13 cellular contexts compared by ENCODE assay signal in the genomic region with DNA sequence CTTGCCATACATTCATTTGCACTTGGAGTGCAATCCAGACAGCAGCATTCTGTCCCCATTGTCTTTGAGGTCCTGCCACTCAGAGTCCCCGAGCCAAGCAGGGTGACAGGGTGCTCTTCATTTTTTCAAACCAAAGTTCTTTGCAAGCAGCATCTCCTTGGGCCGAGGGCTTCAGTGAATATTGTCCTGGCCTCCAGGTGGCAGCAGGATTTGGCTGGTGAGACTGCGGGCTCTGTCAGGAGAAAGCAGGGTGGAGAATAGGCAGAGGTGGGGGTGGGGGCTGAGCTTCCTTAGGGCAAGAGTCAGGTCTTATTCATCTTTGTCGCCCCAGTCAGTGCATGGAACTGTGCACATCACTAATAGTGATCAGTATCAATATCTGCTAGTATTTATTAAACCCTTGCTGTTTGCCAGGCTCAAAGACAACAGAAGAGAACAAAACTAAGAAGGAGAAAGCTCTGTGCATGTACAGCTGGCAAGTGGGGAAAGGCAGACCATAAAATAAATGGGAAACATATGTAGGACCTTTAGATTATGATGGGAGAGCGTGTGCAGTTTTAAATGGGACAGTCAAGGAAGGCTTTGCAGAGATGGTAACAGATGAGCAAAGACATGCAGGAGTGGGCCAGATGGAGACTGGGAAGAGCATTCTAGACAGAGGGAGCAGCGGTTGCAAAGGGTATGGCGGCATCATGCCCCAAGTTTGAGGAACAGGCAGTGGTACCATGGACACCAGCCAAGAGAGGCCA.
DNase-seq lines count a peak whose midpoint lies in the region; ATAC-seq, FAIRE-seq and TF ChIP-seq lines count a peak whose summit lies in the region.
"Had no signal": no experiment of that assay in that cellular context is flagged by ENCODE, and none has a peak within 500 bp of the region (broad histone marks: within the 10 kb centered on the region; RNA-seq: fewer than 3 reads in every experiment).

No MANE protein-coding gene starts in this region.

- H3K9ac ChIP-seq in HepG2 (ENCODE audit: insufficient read depth, low read depth, low read length), result no peak overlapping the region
- H3K9ac ChIP-seq: parathyroid adenoma had no signal

- H3K4me3 ChIP-seq in HepG2 (replicated peaks in 1 of 3; ENCODE audit: insufficient read depth in 1 of 3, low read depth in 2 of 3, low read length in 3 of 3), result no peak overlapping the region
- H3K4me3 ChIP-seq in right lobe of liver, result no peak overlapping the region
- no peak overlapping the region for H3K4me3 ChIP-seq in RWPE2 (ENCODE audit: severe bottlenecking)
- no peak overlapping the region for H3K4me3 ChIP-seq in fibroblast of the aortic adventitia (ENCODE audit: low read depth, low read length)
- no peak overlapping the region for H3K4me3 ChIP-seq in tibial artery
- H3K4me3 ChIP-seq: adrenal gland had no signal

- in situ Hi-C loops in HepG2 (cut with HindIII; ENCODE audit: extremely low pct_ligation_motif_present, low pct_unique_long_range_greater_than_20kb), result no loop called here

- H3K4me1 Mint-ChIP-seq in activated naive CD4-positive, alpha-beta T cell treated with anti-CD3 and anti-CD28 coated beads for 36 hours (ENCODE audit: low read depth), result no peaks in the 10 kb centered on the region

- H3K9me3 Mint-ChIP-seq in activated naive CD4-positive, alpha-beta T cell treated with anti-CD3 and anti-CD28 coated beads for 36 hours, result no peaks in the 10 kb centered on the region

- WGBS in HepG2 (ENCODE audit: low lambda C conversion rate), result 70% methylated on average over 7 of the region's 7 CpGs
- 90% methylated on average over 4 of the region's 7 CpGs for WGBS in right lobe of liver (ENCODE audit: insufficient coverage, low coverage, low lambda C conversion rate, missing lambda C conversion rate)

- H3K4me2 ChIP-seq in HepG2 (ENCODE audit: low read depth, low read length), result no peak overlapping the region

- no peaks in the 10 kb centered on the region for H3K27me3 ChIP-seq in HepG2 (ENCODE audit: control insufficient read depth in 1 of 2, insufficient read depth in 2 of 2, low read length in 2 of 2)
- H3K27me3 ChIP-seq in right lobe of liver, result no peaks in the 10 kb centered on the region
- H3K27me3 ChIP-seq in RWPE2 (ENCODE audit: insufficient read depth, poor library complexity, severe bottlenecking), result no peaks in the 10 kb centered on the region
- no peaks in the 10 kb centered on the region for H3K27me3 ChIP-seq in tibial artery
- H3K27me3 ChIP-seq: adrenal gland had no signal

- H3K36me3 Mint-ChIP-seq in activated naive CD4-positive, alpha-beta T cell treated with anti-CD3 and anti-CD28 coated beads for 36 hours (ENCODE audit: low read depth), result peaks cover 2% of the 10 kb centered on the region

- no peak overlapping the region for H3K27ac Mint-ChIP-seq in activated naive CD4-positive, alpha-beta T cell treated with anti-CD3 and anti-CD28 coated beads for 36 hours

- H2AFZ ChIP-seq in HepG2 (ENCODE audit: low read length), result no peak overlapping the region
- H2AFZ ChIP-seq: parathyroid adenoma had no signal

- no peaks in the 10 kb centered on the region for H4K20me1 ChIP-seq in HepG2 (ENCODE audit: insufficient read depth, low read length)

- H3K36me3 ChIP-seq in HepG2 (replicated peaks in 1 of 2; ENCODE audit: control insufficient read depth in 1 of 2, insufficient read depth in 2 of 2, low read length in 2 of 2), result no peaks in the 10 kb centered on the region
- no peaks in the 10 kb centered on the region for H3K36me3 ChIP-seq in right lobe of liver
- H3K36me3 ChIP-seq in RWPE2 (ENCODE audit: low read depth), result no peaks in the 10 kb centered on the region
- H3K36me3 ChIP-seq in tibial artery, result no peaks in the 10 kb centered on the region
- H3K36me3 ChIP-seq: adrenal gland had no signal

- ATAC-seq in HepG2, result peak; percentile 78
- no peak for ATAC-seq in right lobe of liver
- ATAC-seq in RWPE2 (ENCODE audit: low read depth), result no peak

- H3K9me3 ChIP-seq in HepG2 (ENCODE audit: low read length) (no peaks in the 10 kb centered on the region), right lobe of liver (no peaks in the 10 kb centered on the region), RWPE2 (ENCODE audit: severe bottlenecking) (no peaks in the 10 kb centered on the region), tibial artery (no peaks in the 10 kb centered on the region)
- H3K9me3 ChIP-seq: adrenal gland had no signal

- intact Hi-C loops in HepG2 (cut with micrococcal nuclease; ENCODE audit: unreplicated experiment) (loop anchor here (1.0 kb wide), 1 partner anchor 34 kb away; no protein-coding TSS in a partner anchor), right lobe of liver (cut with DNase I) (no loop called here), tibial artery (cut with DNase I; ENCODE audit: low total_unique reads) (no loop called here)
- intact Hi-C loops in activated naive CD4-positive, alpha-beta T cell treated with anti-CD3 and anti-CD28 coated beads for 36 hours (cut with micrococcal nuclease), result no loop called here

- no peak for TF ChIP-seq RAD21 in HepG2 (CRISPR knock-in tag; IDR thresholded peaks at IDR 0.05)

- TF ChIP-seq EP300 in HepG2 (IDR thresholded peaks at IDR 0.05; ENCODE audit: low read depth in 2 of 2, low read length in 2 of 2) (no peak), HepG2 (CRISPR knock-in tag; IDR thresholded peaks at IDR 0.05; ENCODE audit: borderline replicate concordance) (no peak)

- H3K27me3 Mint-ChIP-seq in activated naive CD4-positive, alpha-beta T cell treated with anti-CD3 and anti-CD28 coated beads for 36 hours (ENCODE audit: low read depth), result no peaks in the 10 kb centered on the region

- H3K4me1 ChIP-seq in HepG2 (ENCODE audit: insufficient read depth, low read length) (0 out of 2 replicates have a peak, but pooled peaks cover under 1% of the 10 kb centered on the region), right lobe of liver (no peaks in the 10 kb centered on the region), RWPE2 (ENCODE audit: insufficient read depth, poor library complexity, severe bottlenecking) (no peaks in the 10 kb centered on the region), tibial artery (no peaks in the 10 kb centered on the region)
- H3K4me1 ChIP-seq: adrenal gland, parathyroid adenoma had no signal

- no peak for DNase-seq in HepG2 (ENCODE audit: low spot score)
- no peak for DNase-seq in right lobe of liver
- no peak for DNase-seq in RWPE2 (ENCODE audit: low spot score)
- no peak for DNase-seq in fibroblast of the aortic adventitia (ENCODE audit: low read depth)
- DNase-seq in activated naive CD4-positive, alpha-beta T cell treated with anti-CD3 and anti-CD28 coated beads for 36 hours, result no peak
- DNase-seq in NCI-H146 (lab: John Stamatoyannopoulos, UW), result no peak
- DNase-seq in NCI-H1436 treated with DMSO at 0.1 percent for 48 hours (lab: John Stamatoyannopoulos, UW), result no peak
- no peak for DNase-seq in tibial artery
- DNase-seq: adrenal gland, IMR-90, left cardiac atrium had no signal

- CTCF ChIA-PET in HepG2 (lab: Yijun Ruan, JAX; ENCODE audit: low intra/inter-chr PET ratio, low total read pairs), result no interaction called here
- CTCF ChIA-PET in activated naive CD4-positive, alpha-beta T cell treated with anti-CD3 and anti-CD28 coated beads for 36 hours (lab: Charles Lee), result no interaction called here

- H3K27ac ChIP-seq in HepG2 (ENCODE audit: extremely low read length, insufficient read depth, low read length) (no peak overlapping the region), right lobe of liver (no peak overlapping the region), RWPE2 (ENCODE audit: poor library complexity, severe bottlenecking) (no peak overlapping the region), tibial artery (no peak overlapping the region)
- H3K27ac ChIP-seq: adrenal gland, parathyroid adenoma had no signal

- POLR2A ChIA-PET in HepG2 (lab: Yijun Ruan, JAX), result no interaction called here

- no peak for FAIRE-seq in HepG2 (lab: Jason Lieb, UNC)

- H3K79me2 ChIP-seq in HepG2 (ENCODE audit: insufficient read depth, low read length), result no peaks in the 10 kb centered on the region

- TF ChIP-seq POLR2A in HepG2 (IDR thresholded peaks at IDR 0.05; ENCODE audit: insufficient read depth in 1 of 2, low read depth in 2 of 2, low read length in 2 of 2) (no peak), right lobe of liver (IDR thresholded peaks at IDR 0.05) (no peak)

- TF ChIP-seq CTCF in HepG2 (CRISPR knock-in tag; IDR thresholded peaks at IDR 0.05) (peak; percentile 43), right lobe of liver (IDR thresholded peaks at IDR 0.05) (no peak), RWPE2 (IDR thresholded peaks at IDR 0.05; ENCODE audit: poor library complexity, severe bottlenecking) (peak; percentile 7), fibroblast of the aortic adventitia (IDR thresholded peaks at IDR 0.05; ENCODE audit: insufficient read depth, low read length) (peak; percentile 5), tibial artery (IDR thresholded peaks at IDR 0.05) (no peak)

- H3K4me3 Mint-ChIP-seq in activated naive CD4-positive, alpha-beta T cell treated with anti-CD3 and anti-CD28 coated beads for 36 hours, result no peak overlapping the region
- H3K4me3 Mint-ChIP-seq: CD14-positive monocyte had no signal

- no TSS peak for BruUV-seq in HepG2 (replicated peaks; lab: Mats Ljungman, UMichigan)

Comparison
In these comparisons a context has a peak if more than half of its experiments do, and no peak if none do; other contexts are left out.
1. CTCF ChIP-seq: peak in HepG2 (single experiment), RWPE2 (single experiment) and fibroblast of the aortic adventitia (single experiment); none in right lobe of liver (0 of 4) and tibial artery (0 of 2).